ENCODE assay signal across 1 cellular context in genomic region chr20:25281541-25281991, GRCh38.
TF ChIP-seq lines count a peak whose summit lies in the region.

No MANE protein-coding gene starts in this region.

TF ChIP-seq in GM12878, 131 proteins besides CTCF, POLR2A, EP300 and RAD21 (continued from another document):
- peak; percentile 93 for TF ChIP-seq TCF3 (IDR thresholded peaks at IDR 0.05; ENCODE audit: borderline replicate concordance, insufficient read depth, low read depth, low read length)
- TF ChIP-seq NR2F1 (conservative IDR thresholded peaks at IDR 0.05), result no peak; the same call in 1 of the 2 replicates
- TF ChIP-seq IKZF1 (conservative IDR thresholded peaks at IDR 0.05), result peak; percentile 72
- TF ChIP-seq ATF3 (IDR thresholded peaks at IDR 0.05; ENCODE audit: borderline replicate concordance, extremely low read depth, low read depth, low read length), result no peak
- peak; percentile 78 for TF ChIP-seq IRF5 (IDR thresholded peaks at IDR 0.05; ENCODE audit: borderline replicate concordance)
- no peak for TF ChIP-seq ZZZ3 (IDR thresholded peaks at IDR 0.05; ENCODE audit: control insufficient read depth, insufficient read length, low read depth)
- TF ChIP-seq SIX5 (IDR thresholded peaks at IDR 0.05; ENCODE audit: low read depth, low read length, severe bottlenecking), result no peak
- no peak for TF ChIP-seq E2F4 (IDR thresholded peaks at IDR 0.05; ENCODE audit: low read depth, low read length)
- no peak for TF ChIP-seq BCL11A (IDR thresholded peaks at IDR 0.05; ENCODE audit: low read depth, low read length)
- TF ChIP-seq GATAD2B (conservative IDR thresholded peaks at IDR 0.05; ENCODE audit: low read depth), result 0 out of 2 replicates have a peak, but pooled peaks have one; percentile 41
